ENCODE assay signal across 35 cellular contexts in the genomic region with DNA sequence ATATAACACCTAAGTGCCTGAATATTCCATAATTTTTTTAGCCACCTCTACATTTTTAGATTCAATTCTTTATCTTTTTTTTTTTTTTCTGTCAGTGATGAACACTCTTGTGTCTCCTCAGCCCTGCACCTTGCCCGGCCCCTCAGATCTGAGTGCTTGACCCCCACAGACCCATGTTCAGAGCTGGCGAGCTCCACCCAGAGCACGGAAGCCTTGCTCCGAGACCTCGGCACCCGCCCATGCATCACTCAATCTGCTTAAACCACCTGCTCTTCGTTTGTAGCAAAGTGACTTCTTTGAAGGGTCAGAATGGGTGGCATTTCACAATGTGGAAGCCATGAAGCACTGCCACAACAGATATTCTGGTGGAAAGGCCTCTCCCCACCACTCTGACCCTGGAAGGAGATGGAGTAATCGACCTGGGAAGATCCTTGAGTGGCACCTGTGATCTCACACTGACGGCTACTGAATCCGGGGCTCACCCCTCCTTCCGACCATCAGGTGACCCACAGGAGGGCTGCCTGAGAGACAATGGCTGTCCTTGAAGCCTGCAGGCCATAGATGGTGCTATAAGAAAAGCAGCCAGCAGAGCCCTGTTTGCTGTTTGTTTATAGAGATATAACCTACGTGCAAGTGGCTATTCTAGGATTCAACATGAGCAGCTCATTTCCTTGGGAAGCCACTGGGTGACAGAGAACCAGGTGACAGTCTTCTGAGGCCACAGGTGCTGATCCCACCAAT.
"Had no signal": no experiment of that assay in that cellular context is flagged by ENCODE, and none has a peak within 500 bp of the region (broad histone marks: within the 10 kb centered on the region; RNA-seq: fewer than 3 reads in every experiment).

No MANE protein-coding gene starts in this region.

- H3K9me3 ChIP-seq: ovary, prostate gland, thyroid gland, upper lobe of left lung, vagina had no signal

- H3K27ac ChIP-seq: breast epithelium, epithelial cell of prostate, esophagus squamous epithelium, left ventricle myocardium inferior, ovary, prostate gland, skin epidermis, thyroid gland, upper lobe of left lung, vagina had no signal

- H3K36me3 ChIP-seq: breast epithelium, esophagus squamous epithelium, left ventricle myocardium inferior, ovary, prostate gland, thyroid gland, upper lobe of left lung, vagina had no signal

- H3K4me3 ChIP-seq: breast epithelium, esophagus squamous epithelium, left ventricle myocardium inferior, ovary, prostate gland, skin epidermis, thyroid gland, upper lobe of left lung, vagina had no signal

- ATAC-seq: activated CD8-positive, alpha-beta T cell treated with anti-CD3 and anti-CD28 coated beads for 36 hours; activated naive CD8-positive, alpha-beta T cell treated with anti-CD3 and anti-CD28 coated beads, Interleukin-2, amount 50 U/mL, for 24 hours; activated T-cell treated with anti-CD3 and anti-CD28 coated beads, Interleukin-2, amount 50 U/mL, for 4 hours; activated T-helper 17 cell treated with anti-CD3 and anti-CD28 coated beads, Interleukin-2, amount 50 U/mL, for 72 hours; sciatic nerve; stimulated activated memory B cell treated with anti-CD40 and anti-IgM and Interleukin-4, amounts not matched to agents 10 μg/mL and 1 μg/mL and 100 μg/mL, for 72 hours; stimulated activated naive CD8-positive, alpha-beta T cell treated with anti-CD3 and anti-CD28 coated beads, Interleukin-15, amount 100 ng/mL, for 72 hours had no signal

- FAIRE-seq: colon, endometrium, islet of Langerhans had no signal

- H3K27me3 ChIP-seq: ovary, thyroid gland, upper lobe of left lung, vagina had no signal

- H3K4me1 ChIP-seq: breast epithelium, left ventricle myocardium inferior, prostate gland, thyroid gland, upper lobe of left lung, vagina had no signal

- DNase-seq: activated B cell treated with CpG ODN at 0.5 μM for 24 hours; activated CD4-positive, alpha-beta T cell treated with anti-CD3 and anti-CD28 coated beads, Interleukin-2, amount 50 U/mL, for 1 hour; activated CD8-positive, alpha-beta T cell treated with anti-CD3 and anti-CD28 coated beads for 36 hours; activated gamma-delta T cell treated with Interleukin-2 at 50 U/mL for 16 hours; activated naive CD8-positive, alpha-beta T cell treated with anti-CD3 and anti-CD28 coated beads, Interleukin-2, amount 50 U/mL, for 24 hours; activated T-cell treated with anti-CD3 and anti-CD28 coated beads, Interleukin-2, amount 50 U/mL, for 4 hours; amygdala; dermis blood vessel endothelial cell; effector CD4-positive, alpha-beta T cell; esophagus squamous epithelium; foreskin melanocyte; left ventricle myocardium inferior; naive B cell; nephron progenitor cell; ovary; retina; stimulated activated CD4-positive, alpha-beta T cell treated with anti-CD3 and anti-CD28 coated beads, Interleukin-1b, Interleukin-23, amount 100 ng/mL, for 48 hours; stimulated activated CD4-positive, alpha-beta T cell treated with anti-CD3 and anti-CD28 coated beads, Interleukin-4, amount 100 ng/mL, for 4 hours; stimulated activated CD8-positive, alpha-beta memory T cell treated with anti-CD3 and anti-CD28 coated beads, Interleukin-4, amount 100 ng/mL, for 48 hours; stimulated activated naive CD8-positive, alpha-beta T cell treated with anti-CD3 and anti-CD28 coated beads, Interleukin-15, amount 100 ng/mL, for 72 hours; substantia nigra; T-helper 2 cell; thyroid gland; upper lobe of left lung had no signal
